Comparison of ENCODE assay signal across 8 cellular contexts in the genomic region with DNA sequence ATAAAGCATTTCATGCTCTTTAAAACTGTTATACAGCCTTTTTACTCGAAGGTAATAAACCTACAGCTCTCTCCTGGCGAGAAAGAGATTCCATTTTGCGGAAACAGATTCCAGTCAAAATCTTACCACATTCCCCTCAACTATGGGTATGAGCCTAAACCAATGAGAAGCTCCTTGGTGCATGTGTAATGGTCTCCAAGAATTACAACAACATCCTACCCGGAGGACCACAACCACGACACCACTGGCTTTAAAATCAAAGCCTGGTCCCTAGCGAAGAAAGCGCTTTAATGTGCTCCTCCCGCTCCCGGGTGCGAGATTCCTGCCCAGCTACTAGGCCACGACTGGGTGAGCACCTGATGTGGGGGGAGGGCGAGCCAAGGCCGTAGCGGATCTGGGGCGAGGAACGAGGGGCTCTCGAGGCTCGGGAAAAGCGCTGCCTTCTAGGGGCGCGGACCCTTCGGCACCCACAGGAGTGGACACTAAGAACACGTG. TPM values are rescaled to one million over a fixed set of nuclear protein-coding genes. Genes with fewer than 3 reads are reported as not detected.
A peak's percentile ranks its signal among the peaks of the same experiment; 100 is the strongest.
DNase-seq lines count a peak whose midpoint lies in the region; ATAC-seq, FAIRE-seq and TF ChIP-seq lines count a peak whose summit lies in the region.

No MANE protein-coding gene starts in this region.

- no peaks in the 10 kb centered on the region for H3K9me3 Mint-ChIP-seq in activated CD4-positive, alpha-beta memory T cell treated with anti-CD3 and anti-CD28 coated beads, Interleukin-2, amount 10 ng/mL, durations not matched to agents 7 days and 5 days

- no peaks in the 10 kb centered on the region for H3K9me3 ChIP-seq in A549
- no peaks in the 10 kb centered on the region for H3K9me3 ChIP-seq in neuron (ENCODE audit: low read length)

- no peaks in the 10 kb centered on the region for H3K27me3 Mint-ChIP-seq in activated CD4-positive, alpha-beta memory T cell treated with anti-CD3 and anti-CD28 coated beads, Interleukin-2, amount 10 ng/mL, durations not matched to agents 7 days and 5 days

- H3K4me2 ChIP-seq in A549 = peak overlapping the region; percentile 94

- TF ChIP-seq CTCF in A549 (IDR thresholded peaks at IDR 0.05) = no peak
- no peak for TF ChIP-seq CTCF in GM06990 (IDR thresholded peaks at IDR 0.05; ENCODE audit: insufficient read depth, low read length, poor library complexity, severe bottlenecking)
- no peak for TF ChIP-seq CTCF in foreskin fibroblast (IDR thresholded peaks at IDR 0.05; ENCODE audit: low read depth, low read length)

- H3K27me3 ChIP-seq in GM06990 (replicated peaks; ENCODE audit: control insufficient read depth, insufficient read depth, low read length) = no peaks in the 10 kb centered on the region
- no peaks in the 10 kb centered on the region for H3K27me3 ChIP-seq in neuron (ENCODE audit: insufficient read depth, low read length)

- H3K4me1 ChIP-seq in A549 = peaks cover 38% of the 10 kb centered on the region
- H3K4me1 ChIP-seq in neuron (ENCODE audit: insufficient read depth, low read length) = peaks cover 18% of the 10 kb centered on the region

- no peak for TF ChIP-seq POLR2A in A549 (IDR thresholded peaks at IDR 0.05; ENCODE audit: low read length)

- H3K36me3 ChIP-seq in GM06990 (ENCODE audit: control insufficient read depth, insufficient read depth, low read length) (no peaks in the 10 kb centered on the region), neuron (ENCODE audit: insufficient read depth, low read length) (peaks cover 20% of the 10 kb centered on the region)

- H3K27ac Mint-ChIP-seq in activated CD4-positive, alpha-beta memory T cell treated with anti-CD3 and anti-CD28 coated beads, Interleukin-2, amount 10 ng/mL, durations not matched to agents 7 days and 5 days = peak overlapping the region; percentile 89

- peak overlapping the region; percentile 6 for H2AFZ ChIP-seq in neuron (ENCODE audit: low read depth, low read length)

- CTCF ChIA-PET in A549 (lab: Yijun Ruan, JAX) = interaction anchor here (0.6 to 2.9 kb wide), 18 partner anchors 9 to 98 kb away, joined by 3 to 41 read pairs (median 4); partner anchors contain the start of genes KBTBD4 and NDUFS3
- CTCF ChIA-PET in activated CD4-positive, alpha-beta memory T cell treated with anti-CD3 and anti-CD28 coated beads, Interleukin-2, amount 10 ng/mL, durations not matched to agents 7 days and 5 days (lab: Charles Lee) = interaction anchor here (0.7 to 3.1 kb wide), 13 partner anchors 11 to 372 kb away, joined by 3 to 17 read pairs (median 4); partner anchors contain the start of genes AGBL2, KBTBD4 and NDUFS3

- peaks cover 44% of the 10 kb centered on the region for H3K4me1 Mint-ChIP-seq in activated CD4-positive, alpha-beta memory T cell treated with anti-CD3 and anti-CD28 coated beads, Interleukin-2, amount 10 ng/mL, durations not matched to agents 7 days and 5 days

- H3K4me3 Mint-ChIP-seq in activated CD4-positive, alpha-beta memory T cell treated with anti-CD3 and anti-CD28 coated beads, Interleukin-2, amount 10 ng/mL, durations not matched to agents 7 days and 5 days = peak overlapping the region; percentile 96

- TF ChIP-seq RAD21 in A549 (conservative IDR thresholded peaks at IDR 0.05 in 1 of 2, IDR thresholded peaks at IDR 0.05 in 1 of 2) = no peak

- no peak for TF ChIP-seq EP300 in A549 (IDR thresholded peaks at IDR 0.05)

- H3K36me3 Mint-ChIP-seq in activated CD4-positive, alpha-beta memory T cell treated with anti-CD3 and anti-CD28 coated beads, Interleukin-2, amount 10 ng/mL, durations not matched to agents 7 days and 5 days (ENCODE audit: low read depth) = peaks cover 22% of the 10 kb centered on the region

- peak; percentile 40 to 47 for ATAC-seq in A549

- peak overlapping the region; percentile 94 to 100 for H3K27ac ChIP-seq in A549

- H3K4me3 ChIP-seq in A549 (peak overlapping the region; percentile 95), GM06990 (replicated peaks; ENCODE audit: low read depth, low read length) (peak overlapping the region; percentile 81), foreskin fibroblast (ENCODE audit: low read depth in 1 of 2, low read length in 2 of 2) (peak overlapping the region; percentile 91 to 99), neuron (ENCODE audit: low read length) (peak overlapping the region; percentile 85)
- H3K4me3 ChIP-seq in Jurkat, Clone E6-1 (ENCODE audit: low read length) = peak overlapping the region; percentile 94

- POLR2A ChIA-PET in A549 (lab: Yijun Ruan, JAX) = interaction anchor here (0.6 to 1.3 kb wide), 2 partner anchors 26 to 59 kb away, joined by 3 to 4 read pairs; partner anchors contain the start of genes KBTBD4 and NDUFS3
- POLR2A ChIA-PET in activated CD4-positive, alpha-beta memory T cell treated with anti-CD3 and anti-CD28 coated beads, Interleukin-2, amount 10 ng/mL, durations not matched to agents 7 days and 5 days (lab: Charles Lee) = interaction anchor here (0.7 to 5.0 kb wide), 14 partner anchors 11 to 337 kb away, joined by 3 to 55 read pairs (median 4); partner anchors contain the start of genes ACP2, DDB2, KBTBD4 and NDUFS3

- DNase-seq in A549 (ENCODE audit: low read depth in 1 of 2, low spot score in 1 of 2) (peak in 1 of 2 experiments; percentile 46), GM06990 (ENCODE audit: extremely low read depth, insufficient read length) (no peak), foreskin fibroblast (peak in 1 of 2 donors; percentile 49), HPDE6-E6E7 (ENCODE audit: extremely low spot score) (no peak)
- no peak for DNase-seq in Jurkat, Clone E6-1 (ENCODE audit: low read depth, low spot score)
- peak; percentile 40 for DNase-seq in activated CD4-positive, alpha-beta memory T cell treated with anti-CD3 and anti-CD28 coated beads, Interleukin-2, amount 10 ng/mL, durations not matched to agents 7 days and 5 days
- no peak for DNase-seq in activated effector memory CD4-positive, alpha-beta T cell treated with anti-CD3 and anti-CD28 coated beads, Interleukin-2, amount 50 U/mL, for 16 hours

- 2% methylated on average over 22 of the region's 23 CpGs for WGBS in A549 (ENCODE audit: missing lambda C conversion rate)

- FAIRE-seq in A549 (lab: Jason Lieb, UNC) = no peak

TF ChIP-seq in A549, 52 proteins besides CTCF, POLR2A, EP300 and RAD21 (continues in another document):
- TF ChIP-seq, protein P1, sequence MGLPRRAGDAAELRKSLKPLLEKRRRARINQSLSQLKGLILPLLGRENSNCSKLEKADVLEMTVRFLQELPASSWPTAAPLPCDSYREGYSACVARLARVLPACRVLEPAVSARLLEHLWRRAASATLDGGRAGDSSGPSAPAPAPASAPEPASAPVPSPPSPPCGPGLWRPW (IDR thresholded peaks at IDR 0.05) = no peak
- no peak for TF ChIP-seq HOXB5 (CRISPR knock-in tag; IDR thresholded peaks at IDR 0.05)
- TF ChIP-seq EHF (CRISPR knock-in tag; IDR thresholded peaks at IDR 0.05) = no peak

RNA-seq across cellular contexts. Expression of gene CELF1, which starts 0.8 kb away (rescaled TPM):
- polyA plus RNA-seq in A549 (2011; rRNA removed) (137 and 138 TPM in 2 replicates), A549 (2017; fragmentation: RNase III; extraction: RNeasy Plus Mini Kit Qiagen cat#74134 plus additional on column Dnase treatment) (51.4 to 54.1 TPM (median 53.8 TPM) in 3 replicates)
- 41.9 and 60.7 TPM in 2 replicates for polyA plus RNA-seq in A549 (2012; cell fraction: cytosol; rRNA removed)
- 85.9 and 116 TPM in 2 replicates for polyA plus RNA-seq in A549 (2012; cell fraction: nucleus; rRNA removed)
- 186 and 188 TPM in 2 replicates for polyA minus RNA-seq in A549 (2011; rRNA and poly(A)+ RNA removed)
- 24.0 TPM for polyA plus RNA-seq in Jurkat, Clone E6-1 (2012; ENCODE audit: insufficient read depth, insufficient read length)
- total RNA-seq in activated CD4-positive, alpha-beta memory T cell treated with anti-CD3 and anti-CD28 coated beads, Interleukin-2, amount 10 ng/mL, durations not matched to agents 7 days and 5 days = 100 to 1,000 TPM; 104 to 105 TPM

RNA-seq across cellular contexts. Expression of gene PTPMT1, which starts 13.3 kb away (rescaled TPM):
- 58.8 and 69.2 TPM in 2 replicates for polyA plus RNA-seq in A549 (2011; rRNA removed)
- polyA plus RNA-seq in A549 (2012; cell fraction: cytosol; rRNA removed) = 101 and 110 TPM in 2 replicates
- 51.0 and 55.2 TPM in 2 replicates for polyA plus RNA-seq in A549 (2012; cell fraction: nucleus; rRNA removed)
- 57.0 to 68.2 TPM (median 63.4 TPM) in 3 replicates for polyA plus RNA-seq in A549 (2017; fragmentation: RNase III; extraction: RNeasy Plus Mini Kit Qiagen cat#74134 plus additional on column Dnase treatment)
- polyA minus RNA-seq in A549 (2011; rRNA and poly(A)+ RNA removed) = 23.8 and 31.3 TPM in 2 replicates
- 41.2 TPM for polyA plus RNA-seq in Jurkat, Clone E6-1 (2012; ENCODE audit: insufficient read depth, insufficient read length)
- 10 to 100 TPM; 42.3 to 45.2 TPM for total RNA-seq in activated CD4-positive, alpha-beta memory T cell treated with anti-CD3 and anti-CD28 coated beads, Interleukin-2, amount 10 ng/mL, durations not matched to agents 7 days and 5 days

RNA-seq across cellular contexts. Expression of gene KBTBD4, which starts 26.6 kb away (rescaled TPM):
- polyA plus RNA-seq in A549 (2011; rRNA removed) = 21.0 and 23.4 TPM in 2 replicates
- 14.3 and 17.1 TPM in 2 replicates for polyA plus RNA-seq in A549 (2012; cell fraction: cytosol; rRNA removed)
- 16.1 and 26.6 TPM in 2 replicates for polyA plus RNA-seq in A549 (2012; cell fraction: nucleus; rRNA removed)
- 19.0 to 22.8 TPM (median 20.5 TPM) in 3 replicates for polyA plus RNA-seq in A549 (2017; fragmentation: RNase III; extraction: RNeasy Plus Mini Kit Qiagen cat#74134 plus additional on column Dnase treatment)
- polyA minus RNA-seq in A549 (2011; rRNA and poly(A)+ RNA removed) = 27.4 and 37.0 TPM in 2 replicates
- polyA plus RNA-seq in Jurkat, Clone E6-1 (2012; ENCODE audit: insufficient read depth, insufficient read length) = 30.9 TPM
- total RNA-seq in activated CD4-positive, alpha-beta memory T cell treated with anti-CD3 and anti-CD28 coated beads, Interleukin-2, amount 10 ng/mL, durations not matched to agents 7 days and 5 days = 10 to 100 TPM; 18.1 to 18.2 TPM

RNA-seq across cellular contexts. Expression of gene NDUFS3, which starts 26.7 kb away (rescaled TPM):
- polyA plus RNA-seq in A549 (2011; rRNA removed) = 155 and 156 TPM in 2 replicates
- 184 and 187 TPM in 2 replicates for polyA plus RNA-seq in A549 (2012; cell fraction: cytosol; rRNA removed)
- 195 and 227 TPM in 2 replicates for polyA plus RNA-seq in A549 (2012; cell fraction: nucleus; rRNA removed)
- polyA plus RNA-seq in A549 (2017; fragmentation: RNase III; extraction: RNeasy Plus Mini Kit Qiagen cat#74134 plus additional on column Dnase treatment) = 130 to 144 TPM (median 142 TPM) in 3 replicates
- 67.9 and 82.0 TPM in 2 replicates for polyA minus RNA-seq in A549 (2011; rRNA and poly(A)+ RNA removed)
- polyA plus RNA-seq in Jurkat, Clone E6-1 (2012; ENCODE audit: insufficient read depth, insufficient read length) = 264 TPM
- 10 to 100 TPM; 95.6 to 99.9 TPM for total RNA-seq in activated CD4-positive, alpha-beta memory T cell treated with anti-CD3 and anti-CD28 coated beads, Interleukin-2, amount 10 ng/mL, durations not matched to agents 7 days and 5 days

RNA-seq across cellular contexts. Expression of gene FAM180B, which starts 34.3 kb away (rescaled TPM):
- not detected in 2 replicates for polyA plus RNA-seq in A549 (2011; rRNA removed)
- 0.04 and 0.05 TPM in 2 replicates for polyA plus RNA-seq in A549 (2012; cell fraction: cytosol; rRNA removed)
- 0.47 and 1.6 TPM in 2 replicates for polyA plus RNA-seq in A549 (2012; cell fraction: nucleus; rRNA removed)
- 0.07 to 0.10 TPM in 2 of 3 replicates, not detected in the other for polyA plus RNA-seq in A549 (2017; fragmentation: RNase III; extraction: RNeasy Plus Mini Kit Qiagen cat#74134 plus additional on column Dnase treatment)
- 0.44 TPM in 1 of 2 replicates, not detected in the other for polyA minus RNA-seq in A549 (2011; rRNA and poly(A)+ RNA removed)
- not detected for polyA plus RNA-seq in Jurkat, Clone E6-1 (2012; ENCODE audit: insufficient read depth, insufficient read length)
- under 1 TPM in 1 of 2 experiments, not detected in 1; 0.15 TPM for total RNA-seq in activated CD4-positive, alpha-beta memory T cell treated with anti-CD3 and anti-CD28 coated beads, Interleukin-2, amount 10 ng/mL, durations not matched to agents 7 days and 5 days
